Comparison of ENCODE assay signal across 8 cellular contexts in genomic region chr17:78745407-78746088, GRCh38. TPM values are rescaled to one million over a fixed set of nuclear protein-coding genes. Genes with fewer than 3 reads are reported as not detected.
A peak's percentile ranks its signal among the peaks of the same experiment; 100 is the strongest.
DNase-seq lines count a peak whose midpoint lies in the region; ATAC-seq and TF ChIP-seq lines count a peak whose summit lies in the region.

No MANE protein-coding gene starts in this region.

- H3K9ac ChIP-seq in colonic mucosa (ENCODE audit: low read depth in 2 of 2, low read length in 2 of 2): no peak overlapping the region

- intact Hi-C loops in colonic mucosa (cut with DNase I): no loop called here

- peaks cover 13% of the 10 kb centered on the region for H3K4me1 ChIP-seq in colonic mucosa

- ATAC-seq in GM21360 (IDR thresholded peaks at IDR 0.05; ENCODE audit: unreplicated experiment): no peak
- ATAC-seq in HG03521 (IDR thresholded peaks at IDR 0.05; ENCODE audit: unreplicated experiment): no peak

- H3K4me3 ChIP-seq in GM12865 (ENCODE audit: low read depth, low read length) (no peak overlapping the region), colonic mucosa (no peak overlapping the region)

- no peaks in the 10 kb centered on the region for H3K9me3 ChIP-seq in colonic mucosa

- no peaks in the 10 kb centered on the region for H3K36me3 ChIP-seq in colonic mucosa

- H3K27ac ChIP-seq in colonic mucosa: no peak overlapping the region

- TF ChIP-seq CTCF in AG09319 (IDR thresholded peaks at IDR 0.05; ENCODE audit: low read depth, low read length) (peak; percentile 36), GM12865 (IDR thresholded peaks at IDR 0.05; ENCODE audit: insufficient read depth, low read depth, low read length, missing control alignments) (peak; percentile 46), colonic mucosa (IDR thresholded peaks at IDR 0.05) (peak; percentile 69)

- H3K27me3 ChIP-seq in colonic mucosa: no peaks in the 10 kb centered on the region

- no peak for DNase-seq in AG09319 (ENCODE audit: extremely low read depth, low read depth)
- DNase-seq in GM12865 (ENCODE audit: low read depth): peak; percentile 75
- peak in 4 of 5 donors; percentile 37 to 53 (median 42) for DNase-seq in T-helper 1 cell
- DNase-seq in colonic mucosa: no peak
- peak; percentile 44 for DNase-seq in myocyte (ENCODE audit: low read depth)
- DNase-seq in DMS114 treated with DMSO at 0.1 percent for 48 hours (lab: John Stamatoyannopoulos, UW; ENCODE audit: unreplicated experiment): no peak

RNA-seq across cellular contexts. Expression of gene CYTH1, which starts 36.5 kb away (rescaled TPM):
- 10 to 100 TPM; 54.6 to 68.9 TPM for total RNA-seq in colonic mucosa
- total RNA-seq in myocyte: 35.9 and 43.0 TPM in 2 replicates
- polyA plus RNA-seq in myocyte (2012): 28.9 TPM

Comparison
In these comparisons a context has a peak if more than half of its experiments do, and no peak if none do; other contexts are left out.
1. DNase-seq: peak in GM12865 (single experiment), T-helper 1 cell (4 of 5) and myocyte (single experiment); none in AG09319 (single experiment), colonic mucosa (single experiment) and DMS114 treated with DMSO at 0.1 percent for 48 hours (single experiment).
2. Peak in every context shown above with its lines, with median percentiles within 50 percentile points of each other: CTCF ChIP-seq.